Comparison of ENCODE assay signal across 15 cellular contexts in the genomic region with DNA sequence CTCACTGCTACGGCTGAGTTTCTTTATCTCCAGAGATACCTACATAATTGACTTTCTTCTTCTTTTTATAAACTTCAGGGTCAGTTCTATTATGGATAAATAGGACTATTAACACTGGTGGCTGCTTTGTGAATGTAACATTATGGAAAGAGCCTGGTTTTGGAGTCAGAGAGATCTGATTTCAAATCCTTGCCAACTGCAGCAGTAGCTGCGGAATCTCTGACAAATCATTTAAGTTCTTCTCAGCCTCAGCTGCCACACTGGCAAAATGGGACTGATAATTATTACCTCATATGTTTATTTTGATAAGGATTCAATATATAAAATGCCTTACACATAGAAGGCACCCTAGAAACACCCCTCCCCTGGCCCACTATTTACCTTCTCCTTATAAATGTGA.
A peak's percentile ranks its signal among the peaks of the same experiment; 100 is the strongest.
DNase-seq lines count a peak whose midpoint lies in the region; ATAC-seq and TF ChIP-seq lines count a peak whose summit lies in the region.
"Had no signal": no experiment of that assay in that cellular context is flagged by ENCODE, and none has a peak within 500 bp of the region (broad histone marks: within the 10 kb centered on the region; RNA-seq: fewer than 3 reads in every experiment).

No MANE protein-coding gene starts in this region.

- no peaks in the 10 kb centered on the region for H3K9me3 ChIP-seq in CD4-positive, alpha-beta T cell (ENCODE audit: control insufficient read depth, low read length)
- H3K9me3 ChIP-seq in IMR-90 (ENCODE audit: control insufficient read depth, insufficient read depth, low read length) (no peaks in the 10 kb centered on the region), osteoblast (ENCODE audit: low read depth, low read length) (no peaks in the 10 kb centered on the region)
- H3K9me3 ChIP-seq: gastroesophageal sphincter had no signal

- no peak for TF ChIP-seq CTCF in CD4-positive, alpha-beta T cell (IDR thresholded peaks at IDR 0.05)
- TF ChIP-seq CTCF in IMR-90 (conservative IDR thresholded peaks at IDR 0.05; ENCODE audit: low read depth, low read length): no peak
- no peak for TF ChIP-seq CTCF in chondrocyte (IDR thresholded peaks at IDR 0.05)
- no peak for TF ChIP-seq CTCF in osteoblast (IDR thresholded peaks at IDR 0.05; ENCODE audit: extremely low read depth, low read depth, low read length)
- TF ChIP-seq CTCF in endothelial cell (IDR thresholded peaks at IDR 0.05; ENCODE audit: unreplicated experiment): no peak

- H3K36me3 Mint-ChIP-seq in CD4-positive, alpha-beta T cell (ENCODE audit: low read depth): peaks cover 19% of the 10 kb centered on the region
- no peaks in the 10 kb centered on the region for H3K36me3 Mint-ChIP-seq in chondrocyte (ENCODE audit: low read depth)
- H3K36me3 Mint-ChIP-seq in endothelial cell (ENCODE audit: low read depth, unreplicated experiment): no peaks in the 10 kb centered on the region
- H3K36me3 Mint-ChIP-seq: natural killer cell had no signal

- no peak for DNase-seq in CD4-positive, alpha-beta T cell
- DNase-seq in IMR-90: peak; percentile 23
- no peak for DNase-seq in chondrocyte (ENCODE audit: low spot score)
- DNase-seq in osteoblast (ENCODE audit: insufficient read length, low spot score, missing footprints): no peak
- no peak for DNase-seq in endothelial cell (ENCODE audit: low spot score)
- no peak for DNase-seq in kidney tubule cell (ENCODE audit: low spot score)
- DNase-seq: activated CD4-positive, CD25-positive, alpha-beta regulatory T cell treated with anti-CD3 and anti-CD28 coated beads, Interleukin-2, amount 50 U/mL, for 72 hours; cerebellar nuclear complex; erythroblast; natural killer cell; NCI-H526 had no signal

- peaks cover 2% of the 10 kb centered on the region for H3K9me3 Mint-ChIP-seq in CD4-positive, alpha-beta T cell
- H3K9me3 Mint-ChIP-seq in chondrocyte (ENCODE audit: low read depth) (no peaks in the 10 kb centered on the region), endothelial cell (ENCODE audit: unreplicated experiment) (no peaks in the 10 kb centered on the region)
- H3K9me3 Mint-ChIP-seq: natural killer cell had no signal

- peak overlapping the region; percentile 59 for H4K91ac ChIP-seq in IMR-90 (ENCODE audit: insufficient read depth, low read depth, low read length)

- peak overlapping the region; percentile 83 for H3K18ac ChIP-seq in IMR-90 (ENCODE audit: low read depth, low read length)

- H3K4me1 ChIP-seq in IMR-90 (ENCODE audit: control insufficient read depth, insufficient read depth, low read length) (peaks cover 11% of the 10 kb centered on the region), osteoblast (ENCODE audit: insufficient read depth, low read length) (peaks cover 52% of the 10 kb centered on the region)

- POLR2A ChIA-PET in CD4-positive, alpha-beta T cell (lab: Charles Lee): interaction anchor here (0.8 to 1.3 kb wide), 3 partner anchors 10 to 262 kb away, joined by 3 read pairs; no protein-coding TSS in a partner anchor
- POLR2A ChIA-PET in IMR-90 (lab: Charles Lee; ENCODE audit: unreplicated experiment): no interaction called here

- no peaks in the 10 kb centered on the region for H3K79me2 ChIP-seq in osteoblast (ENCODE audit: insufficient read depth, low read length)

- H3K4me2 ChIP-seq in IMR-90 (ENCODE audit: low read depth, low read length): peak overlapping the region; percentile 59
- H3K4me2 ChIP-seq in osteoblast (ENCODE audit: insufficient read depth, low read length): peak overlapping the region; percentile 63

- no peak overlapping the region for H2AK9ac ChIP-seq in IMR-90 (replicated peaks; ENCODE audit: low read depth, low read length, poor library complexity)

- CTCF ChIA-PET in CD4-positive, alpha-beta T cell (lab: Charles Lee): no interaction called here
- CTCF ChIA-PET in IMR-90 (lab: Yijun Ruan, JAX): no interaction called here

- H4K20me1 ChIP-seq in IMR-90 (ENCODE audit: insufficient read depth, low read length) (no peaks in the 10 kb centered on the region), osteoblast (ENCODE audit: insufficient read depth, low read length) (no peaks in the 10 kb centered on the region)

- H3K79me1 ChIP-seq in IMR-90 (ENCODE audit: low read depth in 1 of 2, low read length in 2 of 2): no peaks in the 10 kb centered on the region

- H2BK120ac ChIP-seq in IMR-90 (ENCODE audit: low read depth, low read length): peak overlapping the region; percentile 72

- TF ChIP-seq RAD21 in IMR-90 (IDR thresholded peaks at IDR 0.05; ENCODE audit: low read length): no peak

- H4K5ac ChIP-seq in IMR-90 (ENCODE audit: low read depth, low read length): peak overlapping the region; percentile 78

- H3K56ac ChIP-seq in IMR-90 (ENCODE audit: extremely low read depth, insufficient read depth, low read length): no peak overlapping the region

- peak overlapping the region; percentile 70 for H3K27ac Mint-ChIP-seq in CD4-positive, alpha-beta T cell
- H3K27ac Mint-ChIP-seq in chondrocyte (ENCODE audit: unreplicated experiment) (peak overlapping the region; percentile 95), endothelial cell (ENCODE audit: unreplicated experiment) (no peak overlapping the region)
- H3K27ac Mint-ChIP-seq: natural killer cell had no signal

- in situ Hi-C loops in IMR-90 (cut with MboI; ENCODE audit: low sequenced_read_pairs): no loop called here

- peak overlapping the region; percentile 73 for H3K4ac ChIP-seq in IMR-90 (ENCODE audit: low read depth, low read length)

- peak overlapping the region; percentile 50 for H3K9ac ChIP-seq in IMR-90 (ENCODE audit: low read depth, low read length)

- peak overlapping the region; percentile 17 to 64; a peak in 3 of 4 replicates for H4K8ac ChIP-seq in IMR-90 (ENCODE audit: low read depth in 2 of 2, low read length in 2 of 2)

- no peak overlapping the region for H2AK5ac ChIP-seq in IMR-90 (ENCODE audit: low read depth, low read length)

- ATAC-seq in CD4-positive, alpha-beta T cell (ENCODE audit: poor library complexity): no peak
- ATAC-seq in IMR-90 (ENCODE audit: low read depth) (no peak), GM19035 (IDR thresholded peaks at IDR 0.05; ENCODE audit: unreplicated experiment) (no peak)
- ATAC-seq: gastroesophageal sphincter, HCT116 had no signal

- no CpG with 5 or more reads among the region's 2 CpGs for WGBS in IMR-90 (ENCODE audit: extremely low coverage in 2 of 2, insufficient read length in 1 of 2), 2 experiments

- H3K23ac ChIP-seq in IMR-90 (ENCODE audit: low read depth, low read length): peak overlapping the region; percentile 41; the same call in 1 of the 2 replicates

- H2BK5ac ChIP-seq in IMR-90 (ENCODE audit: low read depth, low read length, poor library complexity, severe bottlenecking): peak overlapping the region; percentile 46

- H3K4me3 Mint-ChIP-seq in CD4-positive, alpha-beta T cell: peak overlapping the region; percentile 40
- no peak overlapping the region for H3K4me3 Mint-ChIP-seq in chondrocyte (ENCODE audit: unreplicated experiment)
- no peak overlapping the region for H3K4me3 Mint-ChIP-seq in endothelial cell (ENCODE audit: unreplicated experiment)
- H3K4me3 Mint-ChIP-seq: natural killer cell had no signal

- H3K36me3 ChIP-seq in IMR-90 (ENCODE audit: control insufficient read depth, insufficient read depth, low read length) (no peaks in the 10 kb centered on the region), osteoblast (ENCODE audit: insufficient read depth, low read length) (no peaks in the 10 kb centered on the region)
- H3K36me3 ChIP-seq: gastroesophageal sphincter had no signal

- intact Hi-C loops in CD4-positive, alpha-beta T cell (cut with DNase I, micrococcal nuclease): loop anchor here in 1 of 2 experiments (5.0 kb wide), 1 partner anchor 39 kb away; no protein-coding TSS in a partner anchor
- intact Hi-C loops in IMR-90 (cut with micrococcal nuclease): loop anchor here (5.0 kb wide), 2 partner anchors 81 to 161 kb away; partner anchors contain the start of gene BACH2

- no TSS peak for BruUV-seq in IMR-90 (replicated peaks; lab: Mats Ljungman, UMichigan)

- no peaks in the 10 kb centered on the region for H3K27me3 ChIP-seq in CD4-positive, alpha-beta T cell (ENCODE audit: control insufficient read depth, insufficient read depth, low read length)
- H3K27me3 ChIP-seq in IMR-90 (ENCODE audit: control insufficient read depth, insufficient read depth, low read length): no peaks in the 10 kb centered on the region
- H3K27me3 ChIP-seq in osteoblast (ENCODE audit: insufficient read depth, low read length): no peaks in the 10 kb centered on the region
- H3K27me3 ChIP-seq: gastroesophageal sphincter had no signal

- H2BK15ac ChIP-seq in IMR-90 (ENCODE audit: low read depth, low read length): 0 out of 3 replicates have a peak overlapping the region, but pooled peaks have one; percentile 39

- peaks cover 84% of the 10 kb centered on the region for H3K4me1 Mint-ChIP-seq in CD4-positive, alpha-beta T cell (ENCODE audit: low read depth)
- H3K4me1 Mint-ChIP-seq in chondrocyte (ENCODE audit: low read depth): peaks cover 28% of the 10 kb centered on the region
- H3K4me1 Mint-ChIP-seq in endothelial cell (ENCODE audit: unreplicated experiment): peaks cover 17% of the 10 kb centered on the region
- H3K4me1 Mint-ChIP-seq: natural killer cell had no signal

- H3K27me3 Mint-ChIP-seq in CD4-positive, alpha-beta T cell: no peaks in the 10 kb centered on the region
- H3K27me3 Mint-ChIP-seq in chondrocyte (ENCODE audit: low read depth) (no peaks in the 10 kb centered on the region), endothelial cell (ENCODE audit: unreplicated experiment) (peaks cover 3% of the 10 kb centered on the region)

- peak overlapping the region; percentile 76 for H2AFZ ChIP-seq in IMR-90 (replicated peaks; ENCODE audit: low read length, poor library complexity)
- H2AFZ ChIP-seq in osteoblast (ENCODE audit: low read length): peak overlapping the region; percentile 5

- peaks cover 7% of the 10 kb centered on the region for H3K9me1 ChIP-seq in IMR-90 (ENCODE audit: insufficient read depth, low read length)

- H3K4me3 ChIP-seq in IMR-90 (ENCODE audit: insufficient read depth, low read depth, low read length): no peak overlapping the region
- peak overlapping the region; percentile 14 for H3K4me3 ChIP-seq in osteoblast (ENCODE audit: insufficient read depth, low read length)
- H3K4me3 ChIP-seq: gastroesophageal sphincter, skin epidermis had no signal

- peak overlapping the region; percentile 58; the same call in 1 of the 2 replicates for H2BK20ac ChIP-seq in IMR-90 (ENCODE audit: low read depth, low read length)

- no peak overlapping the region for H3K27ac ChIP-seq in CD4-positive, alpha-beta T cell (ENCODE audit: low read depth, low read length)
- H3K27ac ChIP-seq in IMR-90 (ENCODE audit: insufficient read depth, low read length) (peak overlapping the region; percentile 55), osteoblast (ENCODE audit: low read depth, low read length) (peak overlapping the region; percentile 97)
- H3K27ac ChIP-seq: gastroesophageal sphincter had no signal

- TF ChIP-seq POLR2A in IMR-90 (IDR thresholded peaks at IDR 0.05; ENCODE audit: low read depth, low read length): no peak

- dilution Hi-C loops in IMR-90 (cut with HindIII; ENCODE audit: low sequenced_read_pairs, unreplicated experiment): no loop called here

- peak overlapping the region; percentile 70 for H3K14ac ChIP-seq in IMR-90 (replicated peaks; ENCODE audit: low read depth, low read length)

TF ChIP-seq in IMR-90, 13 proteins besides CTCF, POLR2A, EP300 and RAD21 (continues in another document):
- no peak for TF ChIP-seq MXI1 (IDR thresholded peaks at IDR 0.05; ENCODE audit: borderline replicate concordance, low read depth, low read length)
